ENCODE assay signal across 29 cellular contexts in genomic region chr9:129380961-129381401, GRCh38.
DNase-seq lines count a peak whose midpoint lies in the region; ATAC-seq, FAIRE-seq and TF ChIP-seq lines count a peak whose summit lies in the region.
"Had no signal": no experiment of that assay in that cellular context is flagged by ENCODE, and none has a peak within 500 bp of the region (broad histone marks: within the 10 kb centered on the region; RNA-seq: fewer than 3 reads in every experiment).

No MANE protein-coding gene starts in this region.

- peaks cover 5 to 18% (median 14%) of the 10 kb centered on the region in 4 experiments for H3K4me1 ChIP-seq in H1 (replicated peaks in 1 of 4; ENCODE audit: control insufficient read depth in 3 of 4, insufficient read depth in 4 of 4, low read length in 3 of 4)
- H3K4me1 ChIP-seq in osteoblast (ENCODE audit: insufficient read depth, low read length): peaks cover 5% of the 10 kb centered on the region

- no peak overlapping the region for H3K56ac ChIP-seq in H1 (replicated peaks; ENCODE audit: insufficient read length, low read depth, low read length)

- CTCF ChIA-PET in H1 (lab: Charles Lee; ENCODE audit: partially characterized antibody): interaction anchor here (0.7 to 1.5 kb wide), 3 partner anchors 23 to 114 kb away, joined by 3 read pairs; no protein-coding TSS in a partner anchor

- no peak overlapping the region for H4K5ac ChIP-seq in H1 (ENCODE audit: insufficient read length, low read depth, low read length)

- POLR2A ChIA-PET in H1 (lab: Charles Lee; ENCODE audit: partially characterized antibody): interaction anchor here (1.3 kb wide), 1 partner anchor 46 kb away, joined by 5 read pairs; no protein-coding TSS in a partner anchor

- H3K18ac ChIP-seq in H1 (ENCODE audit: extremely low read depth, low read length): no peak overlapping the region

- peaks cover 0 to 13% (median 9%) of the 10 kb centered on the region in 4 experiments; a peak in 4 of 7 replicates for H3K27me3 ChIP-seq in H1 (replicated peaks in 1 of 4; ENCODE audit: control insufficient read depth in 3 of 4, extremely low read depth in 1 of 4, insufficient read depth in 3 of 4, low read length in 3 of 4)
- no peaks in the 10 kb centered on the region for H3K27me3 ChIP-seq in osteoblast (ENCODE audit: insufficient read depth, low read length)
- H3K27me3 ChIP-seq: cardiac muscle cell had no signal

- H3K4me3 ChIP-seq in H1 (ENCODE audit: extremely low read depth in 1 of 4, insufficient read depth in 2 of 4, low read depth in 3 of 4, low read length in 4 of 4): no peak overlapping the region
- no peak overlapping the region for H3K4me3 ChIP-seq in osteoblast (ENCODE audit: insufficient read depth, low read length)
- H3K4me3 ChIP-seq: cardiac muscle cell, coronary artery had no signal

- TF ChIP-seq CTCF in C4-2B (conservative IDR thresholded peaks at IDR 0.05) (no peak), H1 (IDR thresholded peaks at IDR 0.05; ENCODE audit: control extremely low read depth in 1 of 3, insufficient read depth in 1 of 3, low read depth in 1 of 3, low read length in 3 of 3) (no peak), osteoblast (IDR thresholded peaks at IDR 0.05; ENCODE audit: extremely low read depth, low read depth, low read length) (no peak)

- H3K36me3 ChIP-seq in H1 (ENCODE audit: control insufficient read depth in 2 of 4, insufficient read depth in 4 of 4, low read length in 3 of 4) (no peaks in the 10 kb centered on the region), osteoblast (ENCODE audit: insufficient read depth, low read length) (no peaks in the 10 kb centered on the region)
- H3K36me3 ChIP-seq: cardiac muscle cell had no signal

- no peak; a peak in 1 of 4 replicates for TF ChIP-seq RAD21 in H1 (IDR thresholded peaks at IDR 0.05 in 1 of 2, conservative IDR thresholded peaks at IDR 0.05 in 1 of 2; ENCODE audit: low read depth in 2 of 2, low read length in 2 of 2)

- H2BK15ac ChIP-seq in H1 (ENCODE audit: low read length): peak overlapping the region; percentile 61; the same call in 1 of the 2 replicates

- 85% methylated on average over 9 of the region's 9 CpGs; no CpG with 5 or more reads in 1 of the 2 experiments for WGBS in H1 (ENCODE audit: extremely low coverage in 1 of 2, insufficient coverage in 1 of 2, insufficient read length in 1 of 2, insufficient replicate concordance in 2 of 2, low coverage in 1 of 2, low lambda C conversion rate in 2 of 2, missing lambda C conversion rate in 1 of 2), 2 experiments

- H3K9me3 ChIP-seq in H1 (ENCODE audit: insufficient read depth in 2 of 2, low read depth in 1 of 2, low read length in 1 of 2): no peaks in the 10 kb centered on the region
- H3K9me3 ChIP-seq in osteoblast (ENCODE audit: low read depth, low read length): no peaks in the 10 kb centered on the region

- TF ChIP-seq POLR2A in H1 (IDR thresholded peaks at IDR 0.05; ENCODE audit: control extremely low read depth in 1 of 2, low read depth in 2 of 2, low read length in 2 of 2): no peak

- no peak overlapping the region for H3K9ac ChIP-seq in H1 (replicated peaks in 1 of 4; ENCODE audit: extremely low read depth in 1 of 4, low read depth in 3 of 4, low read length in 3 of 4)

- no peak overlapping the region for H3K23ac ChIP-seq in H1 (ENCODE audit: insufficient read length)

- H3K4me2 ChIP-seq in H1 (ENCODE audit: insufficient read depth in 1 of 2, low read depth in 2 of 2, low read length in 2 of 2) (no peak overlapping the region), osteoblast (ENCODE audit: insufficient read depth, low read length) (no peak overlapping the region)

- no peak for FAIRE-seq in H1 (lab: Jason Lieb, UNC)
- no peak for FAIRE-seq in frontal cortex (lab: Jason Lieb, UNC)
- FAIRE-seq: astrocyte, H54, keratinocyte had no signal

- peak overlapping the region; percentile 61 for H4K91ac ChIP-seq in H1 (replicated peaks; ENCODE audit: insufficient read length, low read length)

- H3K23me2 ChIP-seq in H1 (ENCODE audit: low read depth, low read length): peaks cover 4% of the 10 kb centered on the region; the same call in 1 of the 2 replicates

- no peak overlapping the region; the same call in 1 of the 2 replicates for H2BK5ac ChIP-seq in H1 (ENCODE audit: low read depth, low read length)

- 0 out of 2 replicates have a peak overlapping the region, but pooled peaks have one; percentile 32 for H2BK20ac ChIP-seq in H1 (ENCODE audit: low read length)

- H2AK5ac ChIP-seq in H1 (ENCODE audit: low read depth, low read length): no peak overlapping the region

- no peak for TF ChIP-seq EP300 in H1 (IDR thresholded peaks at IDR 0.05; ENCODE audit: borderline replicate concordance in 1 of 2, low read depth in 2 of 2, low read length in 2 of 2)

- H3K4ac ChIP-seq in H1 (replicated peaks; ENCODE audit: insufficient read length, low read depth, low read length): no peak overlapping the region

- H2AFZ ChIP-seq in H1 (ENCODE audit: low read length): no peak overlapping the region
- H2AFZ ChIP-seq in osteoblast (ENCODE audit: low read length): no peak overlapping the region

- H3K79me2 ChIP-seq in H1 (ENCODE audit: control insufficient read depth in 1 of 2, insufficient read depth in 2 of 2, low read length in 2 of 2) (no peaks in the 10 kb centered on the region), osteoblast (ENCODE audit: insufficient read depth, low read length) (no peaks in the 10 kb centered on the region)

- no peak overlapping the region for H3K14ac ChIP-seq in H1 (ENCODE audit: insufficient read length)

- H2BK120ac ChIP-seq in H1 (replicated peaks; ENCODE audit: low read depth, low read length): no peak overlapping the region

- H4K20me1 ChIP-seq in H1 (replicated peaks in 1 of 2; ENCODE audit: control insufficient read depth in 1 of 2, insufficient read depth in 2 of 2, low read length in 2 of 2) (no peaks in the 10 kb centered on the region), osteoblast (ENCODE audit: insufficient read depth, low read length) (no peaks in the 10 kb centered on the region)

- DNase-seq in HT-29 (ENCODE audit: low spot score) (peak; percentile 39), H1 (ENCODE audit: low read depth in 1 of 2, low spot score in 2 of 2) (no peak), osteoblast (ENCODE audit: insufficient read length, low spot score, missing footprints) (peak; percentile 69), frontal cortex (ENCODE audit: low spot score in 2 of 2) (no peak), NCI-H1417 treated with DMSO at 0.1 percent for 48 hours (lab: John Stamatoyannopoulos, UW) (no peak), substantia nigra (lab: John Stamatoyannopoulos, UW) (no peak)
- DNase-seq: activated CD4-positive, alpha-beta T cell treated with anti-CD3 and anti-CD28 coated beads for 36 hours; activated CD8-positive, alpha-beta T cell treated with anti-CD3 and anti-CD28 coated beads for 36 hours; activated naive CD8-positive, alpha-beta T cell treated with anti-CD3 and anti-CD28 coated beads for 36 hours; CD4-positive, alpha-beta memory T cell; effector memory CD4-positive, alpha-beta T cell; erythroblast; Kasumi-1; MV-4-11; naive thymus-derived CD8-positive, alpha-beta T cell; NCI-H1436 treated with DMSO at 0.1 percent for 48 hours; NCI-H226; NCI-H526 treated with DMSO at 0.1 percent for 48 hours; nucleus accumbens; Right ventricle myocardium superior; stimulated activated CD4-positive, alpha-beta T cell treated with anti-CD3 and anti-CD28 coated beads, Interleukin-15, amount 100 ng/mL, for 24 hours had no signal

- H3K79me1 ChIP-seq in H1 (ENCODE audit: low read depth, low read length): no peaks in the 10 kb centered on the region

- H4K8ac ChIP-seq in H1 (ENCODE audit: extremely low read depth, insufficient read depth, low read length): no peak overlapping the region

- no peak for ATAC-seq in GM21529 (IDR thresholded peaks at IDR 0.05; ENCODE audit: unreplicated experiment)
- ATAC-seq: activated CD4-positive, alpha-beta T cell treated with anti-CD3 and anti-CD28 coated beads for 36 hours; activated CD8-positive, alpha-beta T cell treated with anti-CD3 and anti-CD28 coated beads for 36 hours; naive thymus-derived CD8-positive, alpha-beta T cell; stimulated activated effector memory CD8-positive, alpha-beta T cell treated with anti-CD3 and anti-CD28 coated beads, Interleukin-12 subunit alpha, Interleukin-12 subunit beta, amount 100 ng/mL, for 72 hours had no signal

- peak overlapping the region; percentile 98; the same call in 1 of the 2 replicates for H3K27ac ChIP-seq in C4-2B
- no peak overlapping the region for H3K27ac ChIP-seq in H1 (ENCODE audit: low read depth, low read length)
- H3K27ac ChIP-seq in osteoblast (ENCODE audit: low read depth, low read length): no peak overlapping the region
- H3K27ac ChIP-seq in substantia nigra (ENCODE audit: low read depth, low read length, poor library complexity, severe bottlenecking): no peak overlapping the region
- H3K27ac ChIP-seq: cardiac muscle cell, coronary artery had no signal

- 0 out of 2 replicates have a peak overlapping the region, but pooled peaks have one; percentile 60 for H2BK12ac ChIP-seq in H1 (ENCODE audit: low read depth, low read length)

TF ChIP-seq in H1, 55 proteins besides CTCF, POLR2A, EP300 and RAD21:
- TF ChIP-seq NANOG (IDR thresholded peaks at IDR 0.05; ENCODE audit: insufficient read depth, low read depth, low read length, poor library complexity, severe bottlenecking) (no peak), RFX5 (IDR thresholded peaks at IDR 0.05; ENCODE audit: borderline replicate concordance, low read depth, low read length) (no peak), TEAD4 (IDR thresholded peaks at IDR 0.05; ENCODE audit: low read depth, low read length) (peak; percentile 97), KDM1A (IDR thresholded peaks at IDR 0.05; ENCODE audit: borderline replicate concordance, low read length) (peak; percentile 91), MAX (IDR thresholded peaks at IDR 0.05) (peak; percentile 86), GABPA (IDR thresholded peaks at IDR 0.05; ENCODE audit: borderline replicate concordance, insufficient read depth, low read length) (no peak), HDAC2 (IDR thresholded peaks at IDR 0.05; ENCODE audit: borderline replicate concordance in 1 of 2, low read depth in 2 of 2, low read length in 2 of 2) (0 out of 4 replicates have a peak, but pooled peaks of 1 of the 2 experiments have one; percentile 71)
- TF ChIP-seq, protein P1, sequence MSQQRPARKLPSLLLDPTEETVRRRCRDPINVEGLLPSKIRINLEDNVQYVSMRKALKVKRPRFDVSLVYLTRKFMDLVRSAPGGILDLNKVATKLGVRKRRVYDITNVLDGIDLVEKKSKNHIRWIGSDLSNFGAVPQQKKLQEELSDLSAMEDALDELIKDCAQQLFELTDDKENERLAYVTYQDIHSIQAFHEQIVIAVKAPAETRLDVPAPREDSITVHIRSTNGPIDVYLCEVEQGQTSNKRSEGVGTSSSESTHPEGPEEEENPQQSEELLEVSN (IDR thresholded peaks at IDR 0.05): peak; percentile 71; the same call in 1 of the 2 replicates

Comparison
In these comparisons a context has a peak if more than half of its experiments do, and no peak if none do; other contexts are left out.
1. DNase-seq: peak in HT-29 (single experiment) and osteoblast (single experiment); none in H1 (0 of 2), frontal cortex (0 of 2), NCI-H1417 treated with DMSO at 0.1 percent for 48 hours (single experiment) and substantia nigra (0 of 49).